In the genomic region with DNA sequence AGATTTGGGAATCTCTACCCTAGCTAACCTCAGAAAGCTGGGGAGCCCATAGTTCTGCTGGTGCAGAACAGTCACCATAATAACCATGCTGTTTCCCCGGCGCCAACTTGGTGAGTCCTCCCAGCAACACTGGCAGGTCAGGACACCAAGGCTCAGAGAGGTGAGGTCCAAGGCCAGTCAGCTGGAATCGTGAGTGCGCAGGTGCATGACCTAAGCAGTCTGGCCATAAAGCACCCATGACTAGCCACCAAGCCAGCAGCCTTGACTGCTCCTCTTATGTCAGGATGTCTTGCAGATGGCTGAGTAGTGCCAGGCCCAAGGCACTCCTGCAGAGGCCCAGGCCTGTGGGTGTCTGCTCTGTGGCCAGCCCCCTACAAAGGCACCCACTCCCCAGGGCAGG, we compare ENCODE assay signal across 9 cellular contexts. TPM values are rescaled to one million over a fixed set of nuclear protein-coding genes. Genes with fewer than 3 reads are reported as not detected.
DNase-seq lines count a peak whose midpoint lies in the region; ATAC-seq and TF ChIP-seq lines count a peak whose summit lies in the region.
"Had no signal": no experiment of that assay in that cellular context is flagged by ENCODE, and none has a peak within 500 bp of the region (broad histone marks: within the 10 kb centered on the region; RNA-seq: fewer than 3 reads in every experiment).

No MANE protein-coding gene starts in this region.

- H3K27ac ChIP-seq in left ventricle myocardium inferior (replicated peaks) (peak overlapping the region; percentile 100), ascending aorta (peak overlapping the region; percentile 91 to 97), uterus (peak overlapping the region; percentile 93 to 95)

- intact Hi-C loops in left ventricle myocardium inferior (cut with micrococcal nuclease) (no loop called here), cardiac septum (cut with DNase I) (loop anchor here (5.0 kb wide), 1 partner anchor 117 kb away; a partner anchor contains a TSS), ascending aorta (cut with DNase I) (loop anchor here (5.0 kb wide), 1 partner anchor 473 kb away; a partner anchor contains a TSS), uterus (cut with DNase I; ENCODE audit: low total_unique reads) (loop anchor here (5.0 kb wide), 1 partner anchor 87 kb away; a partner anchor contains a TSS)

- peaks cover 83% of the 10 kb centered on the region for H3K4me1 ChIP-seq in left ventricle myocardium inferior
- peaks cover 10 to 39% of the 10 kb centered on the region in 2 donors for H3K4me1 ChIP-seq in ascending aorta
- H3K4me1 ChIP-seq in mononuclear cell (ENCODE audit: insufficient read depth, low read length), result peaks cover 76% of the 10 kb centered on the region
- peaks cover 4 to 20% of the 10 kb centered on the region in 2 donors for H3K4me1 ChIP-seq in uterus

- TF ChIP-seq CTCF in left ventricle myocardium inferior (IDR thresholded peaks at IDR 0.05; ENCODE audit: borderline replicate concordance), result no peak
- TF ChIP-seq CTCF in ascending aorta (IDR thresholded peaks at IDR 0.05), result no peak
- no peak for TF ChIP-seq CTCF in uterus (IDR thresholded peaks at IDR 0.05)

- peaks cover 25% of the 10 kb centered on the region for H3K36me3 ChIP-seq in left ventricle myocardium inferior
- peaks cover 26 to 28% of the 10 kb centered on the region in 2 donors for H3K36me3 ChIP-seq in ascending aorta
- H3K36me3 ChIP-seq in uterus, result no peaks in the 10 kb centered on the region

- no peak for ATAC-seq in GM18517 (IDR thresholded peaks at IDR 0.05; ENCODE audit: unreplicated experiment)
- ATAC-seq in GM19351 (IDR thresholded peaks at IDR 0.05; ENCODE audit: unreplicated experiment), result no peak
- no peak for ATAC-seq in GM21390 (IDR thresholded peaks at IDR 0.05; ENCODE audit: unreplicated experiment)

- H3K9me3 ChIP-seq in left ventricle myocardium inferior (replicated peaks) (no peaks in the 10 kb centered on the region), ascending aorta (no peaks in the 10 kb centered on the region), mononuclear cell (ENCODE audit: low read depth, low read length) (no peaks in the 10 kb centered on the region), uterus (no peaks in the 10 kb centered on the region)

- DNase-seq in left ventricle myocardium inferior (no peak), cardiac septum (ENCODE audit: low spot score) (no peak), ascending aorta (ENCODE audit: low spot score in 2 of 2) (no peak), uterus (no peak)

- H3K27me3 ChIP-seq in left ventricle myocardium inferior (ENCODE audit: low read depth) (no peaks in the 10 kb centered on the region), ascending aorta (no peaks in the 10 kb centered on the region), mononuclear cell (ENCODE audit: insufficient read depth, low read length) (no peaks in the 10 kb centered on the region), uterus (no peaks in the 10 kb centered on the region)

- peak overlapping the region; percentile 93 for H3K4me3 ChIP-seq in left ventricle myocardium inferior
- peak overlapping the region; percentile 76 to 85 for H3K4me3 ChIP-seq in ascending aorta
- peak overlapping the region; percentile 98 for H3K4me3 ChIP-seq in mononuclear cell (ENCODE audit: low read length)
- H3K4me3 ChIP-seq in uterus, result no peak overlapping the region

- no peak for TF ChIP-seq POLR2A in uterus (IDR thresholded peaks at IDR 0.05)

RNA-seq across cellular contexts. Expression of a gene that starts 2.6 kb away (rescaled TPM):
- total RNA-seq in left ventricle myocardium inferior (28.2 TPM), cardiac septum (25.4 TPM), ascending aorta (24.1 TPM), mononuclear cell (24.9 TPM), uterus (10 to 100 TPM in 2 of 4 donors, 1 to 10 TPM in 2; 1.2 to 32.6 (median 9.2) TPM)

RNA-seq across cellular contexts. Expression of a gene that starts 14.5 kb away (rescaled TPM):
- total RNA-seq in left ventricle myocardium inferior, result 0.33 TPM
- total RNA-seq in cardiac septum, result 0.51 TPM
- not detected for total RNA-seq in ascending aorta
- total RNA-seq in mononuclear cell, result 0.10 TPM
- total RNA-seq in uterus, result under 1 TPM in 3 of 4 donors, not detected in 1; under 0.01 to 0.35 (median 0.09) TPM
- total RNA-seq: M059J had no signal

Comparison
In these comparisons a context has a peak if more than half of its experiments do, and no peak if none do; other contexts are left out.
1. H3K4me3 ChIP-seq: peak in left ventricle myocardium inferior (single experiment), ascending aorta (2 of 2) and mononuclear cell (single experiment); none in uterus (0 of 2).
2. Peak in every context shown above with its lines, with median percentiles within 50 percentile points of each other: H3K27ac ChIP-seq.